ENCODE assay signal across 24 cellular contexts in the genomic region with DNA sequence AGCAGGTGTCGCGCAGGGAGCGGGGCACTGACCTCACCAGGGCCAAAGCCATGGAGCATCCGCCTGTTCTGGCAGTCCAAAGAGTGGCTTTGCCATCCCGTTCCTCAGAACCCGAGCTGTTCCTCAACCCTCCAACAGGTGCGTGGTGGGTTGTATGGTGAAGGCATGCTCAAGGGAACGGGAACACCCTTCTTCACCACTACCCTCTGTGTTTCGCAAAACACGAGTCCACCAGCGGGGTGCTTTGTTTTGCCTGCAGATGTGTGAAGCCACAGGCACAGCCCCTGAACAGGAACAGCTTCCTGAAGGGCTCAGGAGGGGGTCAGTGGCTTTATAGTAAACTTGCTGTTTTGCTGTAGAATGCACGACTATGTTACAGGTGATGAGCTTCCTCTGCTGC. TPM values are rescaled to one million over a fixed set of nuclear protein-coding genes. Genes with fewer than 3 reads are reported as not detected.
DNase-seq lines count a peak whose midpoint lies in the region; ATAC-seq and TF ChIP-seq lines count a peak whose summit lies in the region.
"Had no signal": no experiment of that assay in that cellular context is flagged by ENCODE, and none has a peak within 500 bp of the region (broad histone marks: within the 10 kb centered on the region; RNA-seq: fewer than 3 reads in every experiment).

No MANE protein-coding gene starts in this region.

- H3K36me3 ChIP-seq in ectodermal cell (ENCODE audit: control insufficient read depth, insufficient read depth, low read length), result no peaks in the 10 kb centered on the region

- H3K27ac ChIP-seq in ectodermal cell (ENCODE audit: insufficient read depth, low read depth, low read length, poor library complexity, severe bottlenecking), result peak overlapping the region; percentile 83
- H3K27ac ChIP-seq: RWPE1 had no signal

- H3K9me3 Mint-ChIP-seq in nephron progenitor cell, result no peaks in the 10 kb centered on the region
- H3K9me3 Mint-ChIP-seq: CD4-positive, alpha-beta T cell; H9 had no signal

- peaks cover 46% of the 10 kb centered on the region for H3K4me1 ChIP-seq in ectodermal cell (ENCODE audit: control insufficient read depth, insufficient read depth, low read length)
- H3K4me1 ChIP-seq: Caco-2 had no signal

- H3K27me3 Mint-ChIP-seq in nephron progenitor cell (ENCODE audit: low read depth, poor library complexity), result peaks cover 9% of the 10 kb centered on the region

- H3K4me1 Mint-ChIP-seq in nephron progenitor cell, result peaks cover 84% of the 10 kb centered on the region
- H3K4me1 Mint-ChIP-seq: B cell had no signal

- H3K4me3 Mint-ChIP-seq in nephron progenitor cell, result no peak overlapping the region
- H3K4me3 Mint-ChIP-seq: B cell; CD4-positive, alpha-beta T cell; H9 had no signal

- TF ChIP-seq CTCF in nephron progenitor cell (IDR thresholded peaks at IDR 0.05), result no peak

- H3K27ac Mint-ChIP-seq in nephron progenitor cell, result peak overlapping the region; percentile 58
- H3K27ac Mint-ChIP-seq: B cell; CD4-positive, alpha-beta T cell had no signal

- no peaks in the 10 kb centered on the region for H3K27me3 ChIP-seq in ectodermal cell (ENCODE audit: control insufficient read depth, insufficient read depth, low read length, poor library complexity, severe bottlenecking)

- 74 to 77% methylated on average over 12 of the region's 12 CpGs for WGBS in ectodermal cell, 2 experiments

- DNase-seq in activated gamma-delta T cell treated with Interleukin-2 at 50 U/mL for 16 hours, result peak; percentile 9
- DNase-seq in activated gamma-delta T cell (lab: John Stamatoyannopoulos, UW), result no peak
- no peak for DNase-seq in nephron progenitor cell
- DNase-seq in inferior parietal cortex (ENCODE audit: extremely low spot score), result no peak
- DNase-seq: 8988T; Caco-2; CD4-positive, alpha-beta T cell; DMS153; EL; H9; NCI-H1105; NCI-H187; NCI-H2107; NCI-H2227 treated with DMSO at 0.1 percent for 48 hours; NCI-H510A treated with DMSO at 0.1 percent for 48 hours; NCI-H774; PC-3 had no signal

- no peaks in the 10 kb centered on the region for H3K9me3 ChIP-seq in ectodermal cell (ENCODE audit: control insufficient read depth, low read length)
- H3K9me3 ChIP-seq: Caco-2 had no signal

- no peak for ATAC-seq in GM18520 (IDR thresholded peaks at IDR 0.05; ENCODE audit: unreplicated experiment)
- no peak for ATAC-seq in HG02973 (IDR thresholded peaks at IDR 0.05; ENCODE audit: unreplicated experiment)
- ATAC-seq in HG02763 (IDR thresholded peaks at IDR 0.05; ENCODE audit: unreplicated experiment), result no peak
- ATAC-seq: K562, PC-3 had no signal

- H3K36me3 Mint-ChIP-seq in nephron progenitor cell (ENCODE audit: low read depth), result peaks cover 11% of the 10 kb centered on the region

- H3K4me3 ChIP-seq in ectodermal cell (ENCODE audit: insufficient read depth, low read depth, low read length), result no peak overlapping the region
- H3K4me3 ChIP-seq: K562 had no signal

RNA-seq across cellular contexts. Expression of gene SMOC1, which starts 52.7 kb away (rescaled TPM):
- polyA plus RNA-seq in ectodermal cell (2013, experiment 1 of 4), result 87.3 TPM
- 109 TPM for polyA plus RNA-seq in ectodermal cell (2013, experiment 2 of 4)
- polyA plus RNA-seq in ectodermal cell (2013, experiment 3 of 4), result 87.5 TPM
- 108 TPM for polyA plus RNA-seq in ectodermal cell (2013, experiment 4 of 4)
- polyA plus RNA-seq: K562 had no signal
